ENCODE assay signal across 27 cellular contexts in the genomic region with DNA sequence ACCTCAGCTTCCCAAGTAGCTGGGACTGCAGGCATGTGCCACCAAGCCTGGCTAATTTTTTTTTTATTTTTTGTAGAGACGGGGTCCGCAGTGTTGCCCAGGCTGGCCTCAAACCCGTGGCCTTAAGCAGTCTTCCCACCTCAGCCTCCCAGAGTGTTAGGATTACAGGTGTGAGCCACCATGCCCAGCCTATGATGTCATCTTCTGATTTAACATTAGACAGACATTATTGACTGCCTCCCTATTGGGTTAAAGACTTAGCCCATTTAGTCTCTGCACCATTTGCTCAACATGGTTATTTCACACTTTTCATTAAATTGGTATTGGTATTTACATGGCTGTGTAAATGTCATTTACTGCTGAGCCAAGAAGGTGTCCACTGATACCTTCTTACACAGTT.
"Had no signal": no experiment of that assay in that cellular context is flagged by ENCODE, and none has a peak within 500 bp of the region (broad histone marks: within the 10 kb centered on the region; RNA-seq: fewer than 3 reads in every experiment).

No MANE protein-coding gene starts in this region.

- H3K27me3 Mint-ChIP-seq: dendritic cell treated with granulocyte-macrophage colony-stimulating factor and Interleukin-4, amounts not matched to agents 40 ng/mL and 50 ng/mL, for 4 days; effector memory CD8-positive, alpha-beta T cell had no signal

- H3K4me3 ChIP-seq: colonic mucosa, esophagus squamous epithelium, gastrocnemius medialis, heart right ventricle, left lung, lower lobe of right lung, mucosa of descending colon had no signal

- H3K4me1 ChIP-seq: colonic mucosa, gastrocnemius medialis, lower lobe of right lung had no signal

- H3K27ac Mint-ChIP-seq: dendritic cell treated with granulocyte-macrophage colony-stimulating factor and Interleukin-4, amounts not matched to agents 40 ng/mL and 50 ng/mL, for 4 days; effector memory CD8-positive, alpha-beta T cell; endodermal cell; mesothelial cell of epicardium had no signal

- H3K4me3 Mint-ChIP-seq: dendritic cell treated with granulocyte-macrophage colony-stimulating factor and Interleukin-4, amounts not matched to agents 40 ng/mL and 50 ng/mL, for 4 days; effector memory CD8-positive, alpha-beta T cell; endodermal cell; mesothelial cell of epicardium had no signal

- FAIRE-seq: endometrium, islet of Langerhans, keratinocyte had no signal

- ATAC-seq: effector memory CD8-positive, alpha-beta T cell; esophagus mucosa; heart right ventricle; left cardiac atrium; left lung; left ventricle myocardium superior; lower lobe of right lung; mucosa of descending colon had no signal

- H3K27me3 ChIP-seq: colonic mucosa, esophagus squamous epithelium, gastrocnemius medialis, heart right ventricle, left lung had no signal

- DNase-seq: colonic mucosa; cortex of kidney; effector CD8-positive, alpha-beta T cell; effector memory CD8-positive, alpha-beta T cell; endodermal cell; erythroblast; esophagus squamous epithelium; foreskin fibroblast; foreskin melanocyte; gastrocnemius medialis; glutamatergic neuron; head of caudate nucleus; heart right ventricle; hippocampal formation; left cardiac atrium; left lung; left ventricle myocardium superior; lower lobe of right lung; mesenchymal stem cell; mucosa of descending colon had no signal

- H3K4me1 Mint-ChIP-seq: endodermal cell had no signal

- H3K9me3 ChIP-seq: colonic mucosa, esophagus squamous epithelium, gastrocnemius medialis, heart right ventricle, left lung, lower lobe of right lung, mucosa of descending colon had no signal

- H3K27ac ChIP-seq: colonic mucosa, epithelial cell of prostate, esophagus squamous epithelium, heart right ventricle, left lung, lower lobe of right lung had no signal

- H3K9me3 Mint-ChIP-seq: dendritic cell treated with granulocyte-macrophage colony-stimulating factor and Interleukin-4, amounts not matched to agents 40 ng/mL and 50 ng/mL, for 4 days; effector memory CD8-positive, alpha-beta T cell; endodermal cell; mesothelial cell of epicardium had no signal

- H3K36me3 ChIP-seq: colonic mucosa had no signal
